Comparison of ENCODE assay signal across 8 cellular contexts in the genomic region with DNA sequence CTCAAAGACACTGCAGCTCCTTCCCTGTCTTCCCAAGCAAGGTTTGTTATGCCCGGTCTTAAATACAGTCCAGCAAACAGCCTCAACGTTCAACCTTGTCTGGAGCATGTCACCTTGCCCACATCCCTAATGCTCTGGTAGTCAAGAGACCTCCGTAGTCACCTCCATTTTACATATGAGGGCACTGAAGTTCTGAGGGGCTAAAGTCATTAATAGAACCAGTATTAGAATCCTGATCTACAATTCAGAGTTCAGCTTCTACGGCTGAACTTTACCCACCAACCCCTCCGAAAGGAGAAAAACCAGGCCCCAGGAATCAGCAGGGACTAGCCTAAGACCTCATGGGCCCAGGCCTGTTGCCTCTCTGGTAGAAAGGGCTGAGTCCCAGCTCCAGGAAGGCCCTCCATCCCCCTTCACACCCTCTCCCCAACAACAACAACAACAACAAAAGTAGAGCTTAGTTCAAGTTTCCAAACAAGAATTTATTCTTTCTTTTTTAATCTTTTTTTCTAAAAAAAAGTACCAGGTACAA. TPM values are rescaled to one million over a fixed set of nuclear protein-coding genes. Genes with fewer than 3 reads are reported as not detected.
A peak's percentile ranks its signal among the peaks of the same experiment; 100 is the strongest.
DNase-seq lines count a peak whose midpoint lies in the region; ATAC-seq and TF ChIP-seq lines count a peak whose summit lies in the region.

No MANE protein-coding gene starts in this region.

- no peak for DNase-seq in CD8-positive, alpha-beta T cell
- no peak for DNase-seq in RWPE1 (ENCODE audit: low spot score)
- no peak for DNase-seq in epithelial cell of prostate (ENCODE audit: low read depth, low spot score)
- peak; percentile 83 for DNase-seq in osteoblast (ENCODE audit: insufficient read length, low spot score, missing footprints)
- no peak for DNase-seq in activated effector memory CD4-positive, alpha-beta T cell treated with Interleukin-2 at 50 U/mL for 16 hours
- DNase-seq in stimulated activated CD4-positive, alpha-beta T cell treated with anti-CD3 and anti-CD28 coated beads, Interleukin-1b, Interleukin-23, amount 100 ng/mL, for 48 hours = no peak
- DNase-seq in putamen (ENCODE audit: low spot score) = no peak
- DNase-seq in AG08396 (ENCODE audit: low spot score) = no peak

- peak overlapping the region; percentile 94 for H2AFZ ChIP-seq in osteoblast (ENCODE audit: low read length)

- H3K4me1 Mint-ChIP-seq in CD8-positive, alpha-beta T cell (ENCODE audit: low read depth) = peaks cover 27% of the 10 kb centered on the region

- peaks cover 11% of the 10 kb centered on the region for H3K36me3 ChIP-seq in CD8-positive, alpha-beta T cell (ENCODE audit: insufficient read depth, low read length)
- H3K36me3 ChIP-seq in osteoblast (ENCODE audit: insufficient read depth, low read length) = peaks cover 68% of the 10 kb centered on the region

- peaks cover 14% of the 10 kb centered on the region for H4K20me1 ChIP-seq in osteoblast (ENCODE audit: insufficient read depth, low read length)

- H3K4me1 ChIP-seq in CD8-positive, alpha-beta T cell (ENCODE audit: insufficient read depth, low read length) = peaks cover 14% of the 10 kb centered on the region
- H3K4me1 ChIP-seq in osteoblast (ENCODE audit: insufficient read depth, low read length) = peaks cover 20% of the 10 kb centered on the region

- CTCF ChIA-PET in CD8-positive, alpha-beta T cell (lab: Charles Lee) = interaction anchor here (1.1 to 2.2 kb wide), 4 partner anchors 8 to 24 kb away, joined by 4 to 11 read pairs (median 8); a partner anchor contains a TSS
- CTCF ChIA-PET in RWPE1 (lab: Yijun Ruan, JAX) = interaction anchor here (0.7 kb wide), 1 partner anchor 1646 kb away, joined by 3 read pairs; no protein-coding TSS in a partner anchor

- H3K27ac ChIP-seq in CD8-positive, alpha-beta T cell (ENCODE audit: low read depth, low read length) = peak overlapping the region; percentile 79
- peak overlapping the region; percentile 83 for H3K27ac ChIP-seq in RWPE1
- H3K27ac ChIP-seq in epithelial cell of prostate = peak overlapping the region; percentile 64
- H3K27ac ChIP-seq in osteoblast (ENCODE audit: low read depth, low read length) = peak overlapping the region; percentile 97

- H3K27me3 Mint-ChIP-seq in CD8-positive, alpha-beta T cell (ENCODE audit: low read depth) = no peaks in the 10 kb centered on the region

- H3K27me3 ChIP-seq in CD8-positive, alpha-beta T cell (ENCODE audit: insufficient read depth, low read length) = no peaks in the 10 kb centered on the region
- H3K27me3 ChIP-seq in osteoblast (ENCODE audit: insufficient read depth, low read length) = no peaks in the 10 kb centered on the region

- POLR2A ChIA-PET in CD8-positive, alpha-beta T cell (lab: Charles Lee) = interaction anchor here (1.1 to 3.5 kb wide), 8 partner anchors 8 to 114 kb away, joined by 4 to 27 read pairs (median 8); a partner anchor contains a TSS
- POLR2A ChIA-PET in RWPE1 (lab: Yijun Ruan, JAX; ENCODE audit: low non-redundant PET) = interaction anchor here (0.9 to 1.6 kb wide), 3 partner anchors 8 to 31 kb away, joined by 3 to 10 read pairs (median 6); a partner anchor contains a TSS

- H3K9me3 Mint-ChIP-seq in CD8-positive, alpha-beta T cell = no peaks in the 10 kb centered on the region

- peak overlapping the region; percentile 78 for H3K4me3 ChIP-seq in CD8-positive, alpha-beta T cell (ENCODE audit: low read depth, low read length)
- H3K4me3 ChIP-seq in osteoblast (ENCODE audit: insufficient read depth, low read length) = peak overlapping the region; percentile 74

- H3K36me3 Mint-ChIP-seq in CD8-positive, alpha-beta T cell = peaks cover 52% of the 10 kb centered on the region

- H3K4me2 ChIP-seq in osteoblast (ENCODE audit: insufficient read depth, low read length) = peak overlapping the region; percentile 97

- peak overlapping the region; percentile 89 for H3K4me3 Mint-ChIP-seq in CD8-positive, alpha-beta T cell

- no peak for TF ChIP-seq CTCF in CD8-positive, alpha-beta T cell (IDR thresholded peaks at IDR 0.05)
- TF ChIP-seq CTCF in RWPE1 (conservative IDR thresholded peaks at IDR 0.05; ENCODE audit: low read depth) (no peak), osteoblast (IDR thresholded peaks at IDR 0.05; ENCODE audit: extremely low read depth, low read depth, low read length) (no peak)

- peaks cover 45% of the 10 kb centered on the region for H3K79me2 ChIP-seq in osteoblast (ENCODE audit: insufficient read depth, low read length)

- ATAC-seq in CD8-positive, alpha-beta T cell = no peak

- peak overlapping the region; percentile 90 for H3K27ac Mint-ChIP-seq in CD8-positive, alpha-beta T cell

- intact Hi-C loops in CD8-positive, alpha-beta T cell (cut with DNase I, micrococcal nuclease) = loop anchor here (1.0 to 5.0 kb wide), 8 partner anchors 8 to 629 kb away; a partner anchor contains a TSS

- no peaks in the 10 kb centered on the region for H3K9me3 ChIP-seq in CD8-positive, alpha-beta T cell (ENCODE audit: low read length)
- no peaks in the 10 kb centered on the region for H3K9me3 ChIP-seq in osteoblast (ENCODE audit: low read depth, low read length)

RNA-seq across cellular contexts. Expression of a gene that starts 0.8 kb away (rescaled TPM):
- total RNA-seq in CD8-positive, alpha-beta T cell = 10 to 100 TPM; 30.5 to 31.3 TPM
- 130 and 140 TPM in 2 replicates for total RNA-seq in osteoblast

RNA-seq across cellular contexts. Expression of a gene that starts 7.3 kb away (rescaled TPM):
- total RNA-seq in CD8-positive, alpha-beta T cell = 10 to 100 TPM; 15.1 to 16.4 TPM
- 15.0 and 15.9 TPM in 2 replicates for total RNA-seq in osteoblast

RNA-seq across cellular contexts. Expression of a gene that starts 11.9 kb away (rescaled TPM):
- total RNA-seq in CD8-positive, alpha-beta T cell = 1 to 10 TPM; 2.2 to 2.4 TPM
- total RNA-seq in osteoblast = 31.1 and 32.1 TPM in 2 replicates

RNA-seq across cellular contexts. Expression of a gene that starts 24.0 kb away (rescaled TPM):
- 10 to 100 TPM; 15.2 to 19.4 TPM for total RNA-seq in CD8-positive, alpha-beta T cell
- total RNA-seq in osteoblast = 10.9 and 11.5 TPM in 2 replicates

RNA-seq across cellular contexts. Expression of a gene that starts 31.3 kb away (rescaled TPM):
- total RNA-seq in CD8-positive, alpha-beta T cell = 100 to 1,000 TPM; 219 to 231 TPM
- total RNA-seq in osteoblast = 241 and 267 TPM in 2 replicates
